In genomic region chrX:110001702-110002299, GRCh38 we compare ENCODE assay signal across 8 cellular contexts. TPM values are rescaled to one million over a fixed set of nuclear protein-coding genes. Genes with fewer than 3 reads are reported as not detected.
DNase-seq lines count a peak whose midpoint lies in the region; ATAC-seq and TF ChIP-seq lines count a peak whose summit lies in the region.

No MANE protein-coding gene starts in this region.

- intact Hi-C loops in lower leg skin (cut with DNase I; ENCODE audit: low total_unique reads): no loop called here

- 9 to 32% methylated on average over 12 to 13 of the region's 13 CpGs for WGBS in lung, 2 donors
- 8 to 46% methylated on average over 13 of the region's 13 CpGs for WGBS in lower leg skin, 2 donors

- CTCF ChIA-PET in AG04449 (lab: Yijun Ruan, JAX): no interaction called here

- H3K4me3 ChIP-seq in AG04449 (ENCODE audit: low read depth, low read length) (peak overlapping the region; percentile 65), HFF-Myc (replicated peaks; ENCODE audit: low read depth, low read length) (peak overlapping the region; percentile 48), adipocyte (ENCODE audit: low read length) (peak overlapping the region; percentile 74), lung (peak overlapping the region; percentile 57), lower leg skin (ENCODE audit: low read depth, poor library complexity, severe bottlenecking) (no peak overlapping the region)

- no peak for TF ChIP-seq POLR2A in lower leg skin (IDR thresholded peaks at IDR 0.05)

- H3K4me1 ChIP-seq in adipocyte (ENCODE audit: control insufficient read depth, insufficient read depth, low read length): peaks cover 12% of the 10 kb centered on the region
- H3K4me1 ChIP-seq in lung (ENCODE audit: control insufficient read depth in 2 of 2, insufficient read depth in 2 of 2, low read length in 2 of 2): peaks cover 2 to 6% of the 10 kb centered on the region in 2 donors

- H3K9me3 ChIP-seq in adipocyte (ENCODE audit: control insufficient read depth, low read length) (peaks cover 3% of the 10 kb centered on the region), lung (ENCODE audit: control insufficient read depth in 2 of 2, insufficient read depth in 1 of 2, low read length in 1 of 2) (peaks cover 0 to 4% of the 10 kb centered on the region in 2 donors)

- TF ChIP-seq CTCF in AG04449 (IDR thresholded peaks at IDR 0.05; ENCODE audit: insufficient read depth, low read length, missing control alignments) (no peak), HFF-Myc (IDR thresholded peaks at IDR 0.05; ENCODE audit: low read depth, low read length, missing control alignments) (no peak), lung (IDR thresholded peaks at IDR 0.05; ENCODE audit: control extremely low read depth, extremely low read depth) (no peak), lower leg skin (IDR thresholded peaks at IDR 0.05) (no peak)

- peak overlapping the region; percentile 70 for H3K9ac ChIP-seq in adipocyte (ENCODE audit: low read length)

- H3K27ac ChIP-seq in lung (ENCODE audit: low read depth in 1 of 2, low read length in 1 of 2): peak overlapping the region; percentile 34 to 91

- ATAC-seq in lung (ENCODE audit: insufficient read depth, low FRiP score): no peak

- no peaks in the 10 kb centered on the region for H3K36me3 ChIP-seq in adipocyte (ENCODE audit: control insufficient read depth, insufficient read depth, low read length, severe bottlenecking)
- no peaks in the 10 kb centered on the region for H3K36me3 ChIP-seq in lung (ENCODE audit: control insufficient read depth in 2 of 2, insufficient read depth in 2 of 2, low read length in 2 of 2)

- POLR2A ChIA-PET in AG04449 (lab: Yijun Ruan, JAX): interaction anchor here (1.5 kb wide), 1 partner anchor 85 kb away, joined by 3 read pairs; no protein-coding TSS in a partner anchor

- peaks cover 14% of the 10 kb centered on the region for H3K27me3 ChIP-seq in adipocyte (replicated peaks; ENCODE audit: control insufficient read depth, insufficient read depth, low read length)
- no peaks in the 10 kb centered on the region for H3K27me3 ChIP-seq in lung (ENCODE audit: control insufficient read depth, insufficient read depth)

- DNase-seq in AG04449 (ENCODE audit: low read depth, low spot score) (no peak), HFF-Myc (ENCODE audit: extremely low read depth, low read depth) (no peak), adipocyte (ENCODE audit: low read depth) (no peak), lung (ENCODE audit: low spot score) (no peak), lower leg skin (ENCODE audit: low spot score in 2 of 2) (no peak), cortex of kidney (lab: John Stamatoyannopoulos, UW) (no peak), RPMI8226 (no peak), activated gamma-delta T cell treated with Interleukin-2 at 50 U/mL for 16 hours (no peak)

RNA-seq across cellular contexts. Expression of gene TMEM164, which starts 1.1 kb away (rescaled TPM):
- total RNA-seq in lung: 10 to 100 TPM; 43.5 to 87.0 TPM
- 10 to 100 TPM; 22.4 to 32.5 TPM for polyA plus RNA-seq in lung
- total RNA-seq in lower leg skin: 10 to 100 TPM; 39.4 to 73.2 (median 60.8) TPM
